In genomic region chr18:28015671-28016070, GRCh38 we compare ENCODE assay signal across 22 cellular contexts.
A peak's percentile ranks its signal among the peaks of the same experiment; 100 is the strongest.
DNase-seq lines count a peak whose midpoint lies in the region; TF ChIP-seq lines count a peak whose summit lies in the region.
"Had no signal": no experiment of that assay in that cellular context is flagged by ENCODE, and none has a peak within 500 bp of the region (broad histone marks: within the 10 kb centered on the region; RNA-seq: fewer than 3 reads in every experiment).

No MANE protein-coding gene starts in this region.

- H3K4me1 ChIP-seq in HEK293 (ENCODE audit: control insufficient read depth, insufficient read depth, low read length) = peaks cover 15% of the 10 kb centered on the region
- H3K4me1 ChIP-seq: gastrocnemius medialis had no signal

- peaks cover 4 to 10% of the 10 kb centered on the region in 2 experiments; a peak in 1 of 3 replicates for H3K36me3 ChIP-seq in HEK293 (ENCODE audit: control insufficient read depth in 2 of 2, insufficient read depth in 1 of 2, low read length in 2 of 2)
- H3K36me3 ChIP-seq: gastrocnemius medialis, pancreas had no signal

- H3K27ac ChIP-seq in HEK293 (ENCODE audit: extremely low read depth, low read depth, low read length) = no peak overlapping the region
- no peak overlapping the region for H3K27ac ChIP-seq in coronary artery
- H3K27ac ChIP-seq: gastrocnemius medialis, pancreas, RWPE1, skin epidermis, WERI-Rb-1 had no signal

- DNase-seq in NCI-H1092 treated with DMSO at 0.1 percent for 48 hours (lab: John Stamatoyannopoulos, UW) = peak; percentile 11
- DNase-seq in NCI-H1092 (lab: John Stamatoyannopoulos, UW) = no peak
- peak; percentile 63 for DNase-seq in NCI-H226
- peak; percentile 25 for DNase-seq in iPS-NIHi11 (ENCODE audit: low spot score)
- no peak for DNase-seq in pons (ENCODE audit: low spot score)
- DNase-seq in coronary artery (ENCODE audit: low spot score) = no peak
- DNase-seq in NCI-H2081 treated with DMSO at 0.1 percent for 48 hours (lab: John Stamatoyannopoulos, UW) = no peak
- DNase-seq: 8988T; activated CD4-positive, alpha-beta T cell treated with anti-CD3 and anti-CD28 coated beads for 48 hours; activated effector memory CD4-positive, alpha-beta T cell treated with Interleukin-2 at 50 U/mL for 16 hours; activated T-cell treated with anti-CD3 and anti-CD28 coated beads, Interleukin-2, amount 50 U/mL, for 1 hour; gastrocnemius medialis; GDM1; mammary epithelial cell; pancreas; stimulated activated naive B cell treated with anti-CD40 and anti-IgM and Interleukin-4, amounts not matched to agents 10 μg/mL and 1 μg/mL and 100 μg/mL, for 72 hours; substantia nigra; T-cell; WERI-Rb-1 had no signal

- POLR2A ChIA-PET in HEK293 (lab: Yijun Ruan, JAX) = no interaction called here

- TF ChIP-seq CTCF in HEK293 (tag by site-specific recombination; IDR thresholded peaks at IDR 0.05) = no peak
- no peak for TF ChIP-seq CTCF in coronary artery (IDR thresholded peaks at IDR 0.05)

- H3K4me3 ChIP-seq in HEK293 (ENCODE audit: low read depth, low read length) (no peak overlapping the region), coronary artery (no peak overlapping the region)
- H3K4me3 ChIP-seq: gastrocnemius medialis, pancreas, skin epidermis had no signal

- no peaks in the 10 kb centered on the region for H3K9me3 ChIP-seq in HEK293 (ENCODE audit: control insufficient read depth, insufficient read depth, low read depth, low read length)
- H3K9me3 ChIP-seq: gastrocnemius medialis, pancreas had no signal

- CTCF ChIA-PET in HEK293 (lab: Yijun Ruan, JAX) = no interaction called here

TF ChIP-seq in HEK293, 187 proteins besides CTCF, POLR2A, EP300 and RAD21:
- TF ChIP-seq IKZF3 (tag by site-specific recombination; IDR thresholded peaks at IDR 0.05) (peak; percentile 40; the same call in 1 of the 2 replicates), SP3 (tag by site-specific recombination; IDR thresholded peaks at IDR 0.05) (no peak), WT1 (tag by site-specific recombination; IDR thresholded peaks at IDR 0.05) (peak; percentile 69), ZNF677 (tag by site-specific recombination; IDR thresholded peaks at IDR 0.05) (0 out of 2 replicates have a peak, but pooled peaks have one; percentile 58), GLIS2 (tag by site-specific recombination; IDR thresholded peaks at IDR 0.05) (0 out of 2 replicates have a peak, but pooled peaks have one; percentile 9), ZNF155 (tag by site-specific recombination; IDR thresholded peaks at IDR 0.05) (no peak), ZIC2 (tag by site-specific recombination; IDR thresholded peaks at IDR 0.05) (peak; percentile 62), ZNF184 (tag by site-specific recombination; IDR thresholded peaks at IDR 0.05) (peak; percentile 81; the same call in 1 of the 2 replicates), ZBTB11 (tag by site-specific recombination; conservative IDR thresholded peaks at IDR 0.05; ENCODE audit: low read depth) (no peak), GLIS1 (tag by site-specific recombination; IDR thresholded peaks at IDR 0.05) (peak; percentile 54), ZNF610 (tag by site-specific recombination; IDR thresholded peaks at IDR 0.05; ENCODE audit: borderline replicate concordance) (no peak)

Comparison
In these comparisons a context has a peak if more than half of its experiments do, and no peak if none do; other contexts are left out.
1. DNase-seq: peak in NCI-H1092 treated with DMSO at 0.1 percent for 48 hours (single experiment), NCI-H226 (single experiment) and iPS-NIHi11 (single experiment); none in NCI-H1092 (single experiment), pons (single experiment), coronary artery (single experiment) and NCI-H2081 treated with DMSO at 0.1 percent for 48 hours (single experiment).